Comparison of ENCODE assay signal across 25 cellular contexts in genomic region chr7:131098527-131098926, GRCh38.
DNase-seq lines count a peak whose midpoint lies in the region; ATAC-seq and TF ChIP-seq lines count a peak whose summit lies in the region.
"Had no signal": no experiment of that assay in that cellular context is flagged by ENCODE, and none has a peak within 500 bp of the region (broad histone marks: within the 10 kb centered on the region; RNA-seq: fewer than 3 reads in every experiment).

No MANE protein-coding gene starts in this region.

- no peaks in the 10 kb centered on the region for H3K9me3 Mint-ChIP-seq in activated naive CD4-positive, alpha-beta T cell treated with anti-CD3 and anti-CD28 coated beads for 36 hours
- H3K9me3 Mint-ChIP-seq: endodermal cell, nephron progenitor cell had no signal

- peaks cover 94% of the 10 kb centered on the region for H3K4me1 ChIP-seq in OCI-LY1 (ENCODE audit: insufficient read depth, low read length, severe bottlenecking)
- no peaks in the 10 kb centered on the region for H3K4me1 ChIP-seq in trophoblast cell (ENCODE audit: control insufficient read depth in 1 of 2, insufficient read depth in 2 of 2, low read length in 2 of 2)

- H3K27me3 Mint-ChIP-seq in activated naive CD4-positive, alpha-beta T cell treated with anti-CD3 and anti-CD28 coated beads for 36 hours (ENCODE audit: low read depth), result no peaks in the 10 kb centered on the region

- H4K20me1 ChIP-seq in OCI-LY1 (ENCODE audit: insufficient read depth, low read length), result no peaks in the 10 kb centered on the region; the same call in 1 of the 2 replicates

- no peak overlapping the region for H2BK5ac ChIP-seq in trophoblast cell (ENCODE audit: low read depth, low read length, poor library complexity)

- no peak for ATAC-seq in GM18511 (IDR thresholded peaks at IDR 0.05; ENCODE audit: unreplicated experiment)
- ATAC-seq: K562 had no signal

- H3K36me3 ChIP-seq in OCI-LY1 (ENCODE audit: insufficient read depth, low read length), result peaks cover 86% of the 10 kb centered on the region
- H3K36me3 ChIP-seq in trophoblast cell (ENCODE audit: control insufficient read depth in 1 of 2, insufficient read depth in 2 of 2, low read length in 2 of 2), result no peaks in the 10 kb centered on the region

- peak overlapping the region; percentile 46 for H3K4me3 ChIP-seq in OCI-LY1 (ENCODE audit: low read depth, low read length, poor library complexity, severe bottlenecking)
- no peak overlapping the region for H3K4me3 ChIP-seq in trophoblast cell (ENCODE audit: low read depth, low read length)
- H3K4me3 ChIP-seq: K562, sigmoid colon, tibial artery had no signal

- WGBS in trophoblast cell (ENCODE audit: extremely low coverage, insufficient coverage, insufficient read length), result no CpG with 5 or more reads among the region's 3 CpGs

- no peak overlapping the region for H3K18ac ChIP-seq in trophoblast cell (ENCODE audit: low read length)

- no peak overlapping the region for H2BK12ac ChIP-seq in trophoblast cell (ENCODE audit: low read length)

- H3F3A ChIP-seq in OCI-LY1 (ENCODE audit: insufficient read depth, low read length), result no peaks in the 10 kb centered on the region

- no peak overlapping the region for H4K12ac ChIP-seq in trophoblast cell (ENCODE audit: low read depth, low read length)

- H3K4me1 Mint-ChIP-seq in activated naive CD4-positive, alpha-beta T cell treated with anti-CD3 and anti-CD28 coated beads for 36 hours (ENCODE audit: low read depth), result peaks cover 75% of the 10 kb centered on the region
- H3K4me1 Mint-ChIP-seq: endodermal cell, nephron progenitor cell had no signal

- TF ChIP-seq CTCF in OCI-LY1 (IDR thresholded peaks at IDR 0.05; ENCODE audit: low read length), result no peak

- H3K27ac ChIP-seq in OCI-LY1 (ENCODE audit: low read depth, low read length, poor library complexity, severe bottlenecking) (peak overlapping the region; percentile 45), trophoblast cell (ENCODE audit: low read depth, low read length) (no peak overlapping the region)
- H3K27ac ChIP-seq: C4-2B, tibial artery, VCaP had no signal

- no peaks in the 10 kb centered on the region for H3K79me1 ChIP-seq in trophoblast cell (ENCODE audit: low read length)

- H3K4ac ChIP-seq in trophoblast cell (ENCODE audit: low read depth, low read length), result no peak overlapping the region

- H2AFZ ChIP-seq in OCI-LY1 (ENCODE audit: low read length) (no peak overlapping the region), trophoblast cell (ENCODE audit: insufficient read depth, low read length, poor library complexity) (no peak overlapping the region)

- H3K27me3 ChIP-seq in OCI-LY1 (ENCODE audit: insufficient read depth, low read length), result no peaks in the 10 kb centered on the region
- H3K27me3 ChIP-seq in trophoblast cell (ENCODE audit: insufficient read depth, low read length), result no peaks in the 10 kb centered on the region
- H3K27me3 ChIP-seq: sigmoid colon, tibial artery had no signal

- peaks cover 99% of the 10 kb centered on the region for H3K79me2 ChIP-seq in OCI-LY1 (ENCODE audit: insufficient read depth, low read length)
- H3K79me2 ChIP-seq in trophoblast cell (ENCODE audit: control insufficient read depth, insufficient read depth, low read length, poor library complexity), result no peaks in the 10 kb centered on the region

- H3K9ac ChIP-seq in OCI-LY1 (ENCODE audit: low read length), result peak overlapping the region; percentile 16; the same call in 1 of the 2 replicates
- no peak overlapping the region for H3K9ac ChIP-seq in trophoblast cell (ENCODE audit: low read length)

- no peak overlapping the region for H4K8ac ChIP-seq in trophoblast cell (ENCODE audit: low read depth, low read length)

- no peak overlapping the region for H3K14ac ChIP-seq in trophoblast cell (ENCODE audit: low read length)

- H3K23ac ChIP-seq in trophoblast cell (ENCODE audit: low read length), result peak overlapping the region; percentile 87

- peak overlapping the region; percentile 81 for H3K4me2 ChIP-seq in OCI-LY1 (ENCODE audit: low read length)
- H3K4me2 ChIP-seq in trophoblast cell (ENCODE audit: low read length), result no peak overlapping the region

- H3K4me3 Mint-ChIP-seq in activated naive CD4-positive, alpha-beta T cell treated with anti-CD3 and anti-CD28 coated beads for 36 hours, result no peak overlapping the region
- H3K4me3 Mint-ChIP-seq: endodermal cell, nephron progenitor cell had no signal

- no peak overlapping the region for H2BK120ac ChIP-seq in trophoblast cell (ENCODE audit: insufficient read depth, low read length, poor library complexity)

- H3K27ac Mint-ChIP-seq in activated naive CD4-positive, alpha-beta T cell treated with anti-CD3 and anti-CD28 coated beads for 36 hours, result peak overlapping the region; percentile 2
- H3K27ac Mint-ChIP-seq: endodermal cell, nephron progenitor cell had no signal

- intact Hi-C loops in activated naive CD4-positive, alpha-beta T cell treated with anti-CD3 and anti-CD28 coated beads for 36 hours (cut with micrococcal nuclease), result loop anchor here (1.0 kb wide), 1 partner anchor 10 kb away; no protein-coding TSS in a partner anchor

- H3K9me3 ChIP-seq in OCI-LY1 (ENCODE audit: low read length), result no peaks in the 10 kb centered on the region
- no peaks in the 10 kb centered on the region for H3K9me3 ChIP-seq in trophoblast cell (ENCODE audit: insufficient read depth, low read depth, low read length)
- H3K9me3 ChIP-seq: sigmoid colon, tibial artery had no signal

- peaks cover 4% of the 10 kb centered on the region for H3K36me3 Mint-ChIP-seq in activated naive CD4-positive, alpha-beta T cell treated with anti-CD3 and anti-CD28 coated beads for 36 hours (ENCODE audit: low read depth)

- no peaks in the 10 kb centered on the region for H3K9me2 ChIP-seq in OCI-LY1 (ENCODE audit: low read depth, low read length)

- DNase-seq in activated naive CD4-positive, alpha-beta T cell treated with anti-CD3 and anti-CD28 coated beads for 36 hours, result no peak
- no peak for DNase-seq in activated naive CD4-positive, alpha-beta T cell treated with anti-CD3 and anti-CD28 coated beads, Interleukin-2, amount 50 U/mL, for 16 hours
- DNase-seq in cerebellar cortex (ENCODE audit: low spot score) (peak; percentile 59), trophoblast cell (no peak), NCI-H82 treated with DMSO at 0.1 percent for 48 hours (lab: John Stamatoyannopoulos, UW; ENCODE audit: unreplicated experiment) (no peak), NCI-H748 treated with DMSO at 0.1 percent for 48 hours (lab: John Stamatoyannopoulos, UW) (no peak)
- DNase-seq: activated effector memory CD4-positive, alpha-beta T cell treated with Interleukin-2 at 50 U/mL for 16 hours; DMS153; endodermal cell; H7; mesendoderm; MM.1S; NCI-H2171; NCI-H526; nephron progenitor cell; OCI-M1; posterior cingulate gyrus; SIG-M5; sigmoid colon; tibial artery had no signal

- no peak overlapping the region for H2AK5ac ChIP-seq in trophoblast cell (ENCODE audit: low read length)

- CTCF ChIA-PET in activated naive CD4-positive, alpha-beta T cell treated with anti-CD3 and anti-CD28 coated beads for 36 hours (lab: Charles Lee), result interaction anchor here (1.1 to 3.6 kb wide), 2 partner anchors 9 to 29 kb away, joined by 9 to 14 read pairs; no protein-coding TSS in a partner anchor

- H4K91ac ChIP-seq in trophoblast cell (ENCODE audit: low read depth, low read length), result no peak overlapping the region
